Comparison of ENCODE assay signal across 12 cellular contexts in genomic region chr15:74312445-74313007, GRCh38.
DNase-seq lines count a peak whose midpoint lies in the region; ATAC-seq and FAIRE-seq lines count a peak whose summit lies in the region.
"Had no signal": no experiment of that assay in that cellular context is flagged by ENCODE, and none has a peak within 500 bp of the region (broad histone marks: within the 10 kb centered on the region; RNA-seq: fewer than 3 reads in every experiment).

No MANE protein-coding gene starts in this region.

- ATAC-seq in GM19452 (IDR thresholded peaks at IDR 0.05; ENCODE audit: unreplicated experiment) = no peak
- no peak for ATAC-seq in stimulated activated naive CD8-positive, alpha-beta T cell treated with anti-CD3 and anti-CD28 coated beads, Interleukin-15, amount 100 ng/mL, for 72 hours
- ATAC-seq: stimulated activated naive B cell treated with anti-CD40 and anti-IgM and Interleukin-4, amounts not matched to agents 10 μg/mL and 1 μg/mL and 100 μg/mL, for 72 hours had no signal

- peak; percentile 93 for DNase-seq in DMS153 (lab: John Stamatoyannopoulos, UW)
- DNase-seq in NCI-H187 treated with DMSO at 0.1 percent for 48 hours (lab: John Stamatoyannopoulos, UW) = peak; percentile 90
- peak; percentile 96 for DNase-seq in NCI-H69 (lab: John Stamatoyannopoulos, UW)
- DNase-seq in islet precursor cell = no peak
- no peak for DNase-seq in stimulated activated naive CD8-positive, alpha-beta T cell treated with anti-CD3 and anti-CD28 coated beads, Interleukin-15, amount 100 ng/mL, for 72 hours
- no peak for DNase-seq in HTR-8/SVneo (ENCODE audit: insufficient read length, low spot score)
- DNase-seq: immature natural killer cell; stimulated activated CD4-positive, alpha-beta T cell treated with anti-CD3 and anti-CD28 coated beads, Interleukin-4, amount 100 ng/mL, for 1 hour; stimulated activated naive B cell treated with anti-CD40 and anti-IgM and Interleukin-4, amounts not matched to agents 10 μg/mL and 1 μg/mL and 100 μg/mL, for 72 hours had no signal

- H3K9me3 Mint-ChIP-seq in stimulated activated naive CD8-positive, alpha-beta T cell treated with anti-CD3 and anti-CD28 coated beads, Interleukin-15, amount 100 ng/mL, for 72 hours = no peaks in the 10 kb centered on the region
- H3K9me3 Mint-ChIP-seq: HFFc6; immature natural killer cell; stimulated activated naive B cell treated with anti-CD40 and anti-IgM and Interleukin-4, amounts not matched to agents 10 μg/mL and 1 μg/mL and 100 μg/mL, for 72 hours had no signal

- H3K4me3 Mint-ChIP-seq in stimulated activated naive CD8-positive, alpha-beta T cell treated with anti-CD3 and anti-CD28 coated beads, Interleukin-15, amount 100 ng/mL, for 72 hours = no peak overlapping the region
- H3K4me3 Mint-ChIP-seq: HFFc6; immature natural killer cell; stimulated activated naive B cell treated with anti-CD40 and anti-IgM and Interleukin-4, amounts not matched to agents 10 μg/mL and 1 μg/mL and 100 μg/mL, for 72 hours had no signal

- peaks cover 50% of the 10 kb centered on the region for H3K4me1 Mint-ChIP-seq in stimulated activated naive CD8-positive, alpha-beta T cell treated with anti-CD3 and anti-CD28 coated beads, Interleukin-15, amount 100 ng/mL, for 72 hours

- FAIRE-seq in islet of Langerhans (lab: Jason Lieb, UNC) (peak; percentile 74), HTR-8/SVneo (lab: Jason Lieb, UNC) (no peak)

- H3K27ac Mint-ChIP-seq in stimulated activated naive CD8-positive, alpha-beta T cell treated with anti-CD3 and anti-CD28 coated beads, Interleukin-15, amount 100 ng/mL, for 72 hours = no peak overlapping the region
- H3K27ac Mint-ChIP-seq: HFFc6; immature natural killer cell; stimulated activated naive B cell treated with anti-CD40 and anti-IgM and Interleukin-4, amounts not matched to agents 10 μg/mL and 1 μg/mL and 100 μg/mL, for 72 hours had no signal

- H3K27me3 Mint-ChIP-seq in stimulated activated naive CD8-positive, alpha-beta T cell treated with anti-CD3 and anti-CD28 coated beads, Interleukin-15, amount 100 ng/mL, for 72 hours = no peaks in the 10 kb centered on the region

Comparison
In these comparisons a context has a peak if more than half of its experiments do, and no peak if none do; other contexts are left out.
1. DNase-seq: peak in DMS153 (single experiment), NCI-H187 treated with DMSO at 0.1 percent for 48 hours (single experiment) and NCI-H69 (single experiment); none in islet precursor cell (single experiment), stimulated activated naive CD8-positive, alpha-beta T cell treated with anti-CD3 and anti-CD28 coated beads, Interleukin-15, amount 100 ng/mL, for 72 hours (0 of 2) and HTR-8/SVneo (single experiment).